Comparison of ENCODE assay signal across 25 cellular contexts in the genomic region with DNA sequence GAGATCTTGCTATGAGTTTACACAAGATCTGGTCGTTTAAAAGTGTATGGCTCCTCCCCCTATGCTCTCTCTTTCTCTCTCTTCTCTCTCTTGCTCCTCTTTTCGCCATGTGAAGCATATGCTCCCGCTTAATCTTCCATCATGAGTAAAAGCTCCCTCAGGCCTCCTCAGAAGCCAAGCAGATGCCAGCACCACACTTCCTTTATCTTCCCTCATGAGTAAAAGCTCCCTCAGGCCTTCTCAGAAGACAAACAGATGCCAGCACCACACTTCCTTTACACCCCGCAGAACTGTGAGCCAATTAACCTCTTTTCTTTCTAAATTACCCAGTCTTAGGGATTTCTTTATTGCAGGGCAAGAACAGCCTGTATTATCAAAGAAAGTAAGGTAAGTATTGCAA.
DNase-seq lines count a peak whose midpoint lies in the region; ATAC-seq and TF ChIP-seq lines count a peak whose summit lies in the region.
"Had no signal": no experiment of that assay in that cellular context is flagged by ENCODE, and none has a peak within 500 bp of the region (broad histone marks: within the 10 kb centered on the region; RNA-seq: fewer than 3 reads in every experiment).

No MANE protein-coding gene starts in this region.

- no peaks in the 10 kb centered on the region for H3K9me3 Mint-ChIP-seq in GM23338
- no peaks in the 10 kb centered on the region for H3K9me3 Mint-ChIP-seq in endothelial cell (ENCODE audit: unreplicated experiment)
- H3K9me3 Mint-ChIP-seq: CD8-positive, alpha-beta memory T cell; T-cell had no signal

- no CpG with 5 or more reads among the region's 4 CpGs for WGBS in mesendoderm (ENCODE audit: extremely low coverage, insufficient coverage, low lambda C conversion rate)

- H3K79me2 ChIP-seq in GM23338 (replicated peaks; ENCODE audit: insufficient read depth) (no peaks in the 10 kb centered on the region), mesendoderm (ENCODE audit: control insufficient read depth, insufficient read depth, low read length) (no peaks in the 10 kb centered on the region)

- no peaks in the 10 kb centered on the region for H3K36me3 Mint-ChIP-seq in GM23338 (ENCODE audit: low read depth)
- H3K36me3 Mint-ChIP-seq in endothelial cell (ENCODE audit: low read depth, unreplicated experiment): no peaks in the 10 kb centered on the region
- H3K36me3 Mint-ChIP-seq: CD14-positive monocyte; CD8-positive, alpha-beta memory T cell; T-cell had no signal

- H3K4me3 ChIP-seq in GM23338 (no peak overlapping the region), ascending aorta (no peak overlapping the region), mesendoderm (ENCODE audit: low read length) (no peak overlapping the region)
- H3K4me3 ChIP-seq: A549, SJSA1 had no signal

- H3K36me3 ChIP-seq in GM23338 (ENCODE audit: insufficient read depth) (no peaks in the 10 kb centered on the region), ascending aorta (no peaks in the 10 kb centered on the region), mesendoderm (ENCODE audit: control insufficient read depth, insufficient read depth, low read length) (no peaks in the 10 kb centered on the region)
- H3K36me3 ChIP-seq: SJSA1 had no signal

- no peak overlapping the region for H3K18ac ChIP-seq in mesendoderm (ENCODE audit: low read length)

- no peak overlapping the region for H3K4me2 ChIP-seq in GM23338
- no peak overlapping the region for H3K4me2 ChIP-seq in mesendoderm (ENCODE audit: low read length)
- H3K4me2 ChIP-seq: A549 had no signal

- TF ChIP-seq CTCF in GM23338 (conservative IDR thresholded peaks at IDR 0.05; ENCODE audit: low read depth in 2 of 2) (no peak), ascending aorta (IDR thresholded peaks at IDR 0.05) (no peak), endothelial cell (IDR thresholded peaks at IDR 0.05; ENCODE audit: unreplicated experiment) (no peak)

- no peak overlapping the region for H3K4ac ChIP-seq in mesendoderm (ENCODE audit: low read depth, low read length)

- H3K27ac Mint-ChIP-seq in GM23338: no peak overlapping the region
- H3K27ac Mint-ChIP-seq in endothelial cell (ENCODE audit: unreplicated experiment): no peak overlapping the region
- H3K27ac Mint-ChIP-seq: B cell, CD14-positive monocyte, T-cell had no signal

- no peak overlapping the region for H3K23ac ChIP-seq in mesendoderm (ENCODE audit: low read length)

- no peaks in the 10 kb centered on the region for H3F3A ChIP-seq in GM23338 (replicated peaks; ENCODE audit: low read depth)

- DNase-seq in EH (ENCODE audit: low read depth) (peak; percentile 15), GM23338 (ENCODE audit: low spot score) (no peak), ascending aorta (ENCODE audit: low spot score in 2 of 2) (no peak), mesendoderm (peak; percentile 6), endothelial cell (ENCODE audit: low spot score) (no peak), glomerular visceral epithelial cell (ENCODE audit: extremely low spot score) (no peak)
- DNase-seq: Calu3; CD8-positive, alpha-beta memory T cell; DMS79 treated with DMSO at 0.1 percent for 48 hours; NCI-H1092 treated with DMSO at 0.1 percent for 48 hours; NCI-H1436; NCI-H187; NCI-H2081 treated with DMSO at 0.1 percent for 48 hours; NCI-H524 treated with DMSO at 0.1 percent for 48 hours; NCI-H82; NK-92 treated with Interleukin-12 subunit alpha and Interleukin-12 subunit beta, amount 100 ng/mL, for 24 hours; Right ventricle myocardium superior; RPMI8226; T-cell had no signal

- H4K20me1 ChIP-seq in GM23338 (replicated peaks; ENCODE audit: insufficient read depth): no peaks in the 10 kb centered on the region

- H4K5ac ChIP-seq in mesendoderm (ENCODE audit: low read length): no peak overlapping the region

- no peak overlapping the region for H3K56ac ChIP-seq in mesendoderm (ENCODE audit: low read length)

- no peak for ATAC-seq in GM23338
- no peak for ATAC-seq in HG03432 (IDR thresholded peaks at IDR 0.05; ENCODE audit: unreplicated experiment)
- ATAC-seq: A549, T-cell had no signal

- intact Hi-C loops in ascending aorta (cut with DNase I): no loop called here

- H3K9me2 ChIP-seq in GM23338 (ENCODE audit: insufficient read depth): no peaks in the 10 kb centered on the region

- H3K27me3 ChIP-seq in GM23338 (ENCODE audit: insufficient read depth) (no peaks in the 10 kb centered on the region), ascending aorta (no peaks in the 10 kb centered on the region), mesendoderm (ENCODE audit: insufficient read depth, low read length, poor library complexity) (no peaks in the 10 kb centered on the region)
- H3K27me3 ChIP-seq: SJSA1 had no signal

- no peak overlapping the region for H4K8ac ChIP-seq in mesendoderm (ENCODE audit: low read depth, low read length)

- no peak overlapping the region for H2BK120ac ChIP-seq in mesendoderm (ENCODE audit: low read depth, low read length)

- no peak overlapping the region for H3K9ac ChIP-seq in mesendoderm (ENCODE audit: low read length)

- no peak overlapping the region for H2BK5ac ChIP-seq in mesendoderm (ENCODE audit: low read length)

- H2BK15ac ChIP-seq in mesendoderm (replicated peaks; ENCODE audit: low read depth): no peak overlapping the region

- H3K27ac ChIP-seq in GM23338 (ENCODE audit: low read depth) (no peak overlapping the region), ascending aorta (peak overlapping the region; percentile 39 to 43), mesendoderm (ENCODE audit: low read depth, low read length) (no peak overlapping the region)
- H3K27ac ChIP-seq: A549, HL-60 had no signal

- H2AK5ac ChIP-seq in mesendoderm (ENCODE audit: low read length): no peak overlapping the region

- no peaks in the 10 kb centered on the region for H3K79me1 ChIP-seq in mesendoderm (ENCODE audit: low read length)

- no peak overlapping the region for H3K4me3 Mint-ChIP-seq in GM23338
- H3K4me3 Mint-ChIP-seq in endothelial cell (ENCODE audit: unreplicated experiment): no peak overlapping the region
- H3K4me3 Mint-ChIP-seq: B cell; CD14-positive monocyte; CD8-positive, alpha-beta memory T cell; T-cell had no signal

- no peaks in the 10 kb centered on the region for H3K4me1 Mint-ChIP-seq in GM23338
- no peaks in the 10 kb centered on the region for H3K4me1 Mint-ChIP-seq in endothelial cell (ENCODE audit: unreplicated experiment)
- H3K4me1 Mint-ChIP-seq: B cell; CD14-positive monocyte; CD8-positive, alpha-beta memory T cell; T-cell had no signal

- no peaks in the 10 kb centered on the region for H3K27me3 Mint-ChIP-seq in GM23338 (ENCODE audit: insufficient read depth, low read depth, poor library complexity)
- H3K27me3 Mint-ChIP-seq in endothelial cell (ENCODE audit: unreplicated experiment): no peaks in the 10 kb centered on the region

- peak overlapping the region; percentile 24; the same call in 1 of the 2 replicates for H2AFZ ChIP-seq in GM23338

- H3K9me3 ChIP-seq in ascending aorta: no peaks in the 10 kb centered on the region
- H3K9me3 ChIP-seq: A549, SJSA1 had no signal

- no peaks in the 10 kb centered on the region for H3K4me1 ChIP-seq in GM23338 (ENCODE audit: insufficient read depth)
- peaks cover 0 to 11% of the 10 kb centered on the region in 2 donors for H3K4me1 ChIP-seq in ascending aorta
- no peaks in the 10 kb centered on the region for H3K4me1 ChIP-seq in mesendoderm (ENCODE audit: control insufficient read depth, low read depth, low read length)
- H3K4me1 ChIP-seq: A549 had no signal

TF ChIP-seq in GM23338, 12 proteins besides CTCF, POLR2A, EP300 and RAD21 (continues in another document):
- TF ChIP-seq POLR2AphosphoS5 (IDR thresholded peaks at IDR 0.05; ENCODE audit: low read depth) (no peak), ZNF331 (CRISPR knock-in tag; IDR thresholded peaks at IDR 0.05; ENCODE audit: low read depth) (no peak)

Comparison
In these comparisons a context has a peak if more than half of its experiments do, and no peak if none do; other contexts are left out.
1. DNase-seq: peak in EH (single experiment) and mesendoderm (single experiment); none in GM23338 (single experiment), ascending aorta (0 of 2), endothelial cell (single experiment) and glomerular visceral epithelial cell (single experiment).
2. H3K27ac ChIP-seq: peak in ascending aorta (2 of 2); none in GM23338 (single experiment) and mesendoderm (single experiment).